8 cellular contexts compared by ENCODE assay signal in genomic region chr5:13866792-13867191, GRCh38.
DNase-seq lines count a peak whose midpoint lies in the region; TF ChIP-seq lines count a peak whose summit lies in the region.

No MANE protein-coding gene starts in this region.

- TF ChIP-seq CTCF in osteocyte (IDR thresholded peaks at IDR 0.05): no peak

- H3K4me1 Mint-ChIP-seq in activated CD4-positive, alpha-beta memory T cell treated with anti-CD3 and anti-CD28 coated beads for 36 hours (ENCODE audit: low read depth): no peaks in the 10 kb centered on the region
- H3K4me1 Mint-ChIP-seq in osteocyte (ENCODE audit: unreplicated experiment): no peaks in the 10 kb centered on the region

- POLR2A ChIA-PET in activated CD4-positive, alpha-beta memory T cell treated with anti-CD3 and anti-CD28 coated beads for 36 hours (lab: Charles Lee): no interaction called here

- no peaks in the 10 kb centered on the region for H3K36me3 Mint-ChIP-seq in activated CD4-positive, alpha-beta memory T cell treated with anti-CD3 and anti-CD28 coated beads for 36 hours
- H3K36me3 Mint-ChIP-seq in osteocyte (ENCODE audit: unreplicated experiment): no peaks in the 10 kb centered on the region

- H3K27ac Mint-ChIP-seq in activated CD4-positive, alpha-beta memory T cell treated with anti-CD3 and anti-CD28 coated beads for 36 hours: no peak overlapping the region
- H3K27ac Mint-ChIP-seq in osteocyte (ENCODE audit: unreplicated experiment): no peak overlapping the region

- no peaks in the 10 kb centered on the region for H3K9me3 Mint-ChIP-seq in activated CD4-positive, alpha-beta memory T cell treated with anti-CD3 and anti-CD28 coated beads for 36 hours
- no peaks in the 10 kb centered on the region for H3K9me3 Mint-ChIP-seq in osteocyte (ENCODE audit: unreplicated experiment)

- H3K4me3 Mint-ChIP-seq in activated CD4-positive, alpha-beta memory T cell treated with anti-CD3 and anti-CD28 coated beads for 36 hours: no peak overlapping the region
- no peak overlapping the region for H3K4me3 Mint-ChIP-seq in osteocyte (ENCODE audit: unreplicated experiment)

- no peak for TF ChIP-seq EP300 in Ishikawa (IDR thresholded peaks at IDR 0.05; ENCODE audit: borderline replicate concordance)

- TF ChIP-seq RAD21 in Ishikawa (IDR thresholded peaks at IDR 0.05; ENCODE audit: low read depth): no peak

- intact Hi-C loops in activated CD4-positive, alpha-beta memory T cell treated with anti-CD3 and anti-CD28 coated beads for 36 hours (cut with micrococcal nuclease): no loop called here

- DNase-seq in EH (ENCODE audit: low read depth): peak; percentile 55
- DNase-seq in activated CD4-positive, alpha-beta memory T cell treated with anti-CD3 and anti-CD28 coated beads for 36 hours: peak; percentile 14
- DNase-seq in kidney tubule cell (ENCODE audit: low spot score): peak; percentile 46
- DNase-seq in NCI-H1092 (lab: John Stamatoyannopoulos, UW): no peak
- no peak for DNase-seq in GF-D8 (lab: John Stamatoyannopoulos, UW)
- no peak for DNase-seq in osteocyte (ENCODE audit: extremely low spot score, unreplicated experiment)
- DNase-seq in SKM-1 treated with dmso at 0.1 percent for 144 hours (lab: John Stamatoyannopoulos, UW; ENCODE audit: unreplicated experiment): no peak

- no peaks in the 10 kb centered on the region for H3K27me3 Mint-ChIP-seq in activated CD4-positive, alpha-beta memory T cell treated with anti-CD3 and anti-CD28 coated beads for 36 hours
- no peaks in the 10 kb centered on the region for H3K27me3 Mint-ChIP-seq in osteocyte (ENCODE audit: unreplicated experiment)

- CTCF ChIA-PET in activated CD4-positive, alpha-beta memory T cell treated with anti-CD3 and anti-CD28 coated beads for 36 hours (lab: Charles Lee): no interaction called here

TF ChIP-seq in Ishikawa, 13 proteins besides CTCF, POLR2A, EP300 and RAD21:
- TF ChIP-seq, protein P1, sequence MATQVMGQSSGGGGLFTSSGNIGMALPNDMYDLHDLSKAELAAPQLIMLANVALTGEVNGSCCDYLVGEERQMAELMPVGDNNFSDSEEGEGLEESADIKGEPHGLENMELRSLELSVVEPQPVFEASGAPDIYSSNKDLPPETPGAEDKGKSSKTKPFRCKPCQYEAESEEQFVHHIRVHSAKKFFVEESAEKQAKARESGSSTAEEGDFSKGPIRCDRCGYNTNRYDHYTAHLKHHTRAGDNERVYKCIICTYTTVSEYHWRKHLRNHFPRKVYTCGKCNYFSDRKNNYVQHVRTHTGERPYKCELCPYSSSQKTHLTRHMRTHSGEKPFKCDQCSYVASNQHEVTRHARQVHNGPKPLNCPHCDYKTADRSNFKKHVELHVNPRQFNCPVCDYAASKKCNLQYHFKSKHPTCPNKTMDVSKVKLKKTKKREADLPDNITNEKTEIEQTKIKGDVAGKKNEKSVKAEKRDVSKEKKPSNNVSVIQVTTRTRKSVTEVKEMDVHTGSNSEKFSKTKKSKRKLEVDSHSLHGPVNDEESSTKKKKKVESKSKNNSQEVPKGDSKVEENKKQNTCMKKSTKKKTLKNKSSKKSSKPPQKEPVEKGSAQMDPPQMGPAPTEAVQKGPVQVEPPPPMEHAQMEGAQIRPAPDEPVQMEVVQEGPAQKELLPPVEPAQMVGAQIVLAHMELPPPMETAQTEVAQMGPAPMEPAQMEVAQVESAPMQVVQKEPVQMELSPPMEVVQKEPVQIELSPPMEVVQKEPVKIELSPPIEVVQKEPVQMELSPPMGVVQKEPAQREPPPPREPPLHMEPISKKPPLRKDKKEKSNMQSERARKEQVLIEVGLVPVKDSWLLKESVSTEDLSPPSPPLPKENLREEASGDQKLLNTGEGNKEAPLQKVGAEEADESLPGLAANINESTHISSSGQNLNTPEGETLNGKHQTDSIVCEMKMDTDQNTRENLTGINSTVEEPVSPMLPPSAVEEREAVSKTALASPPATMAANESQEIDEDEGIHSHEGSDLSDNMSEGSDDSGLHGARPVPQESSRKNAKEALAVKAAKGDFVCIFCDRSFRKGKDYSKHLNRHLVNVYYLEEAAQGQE (IDR thresholded peaks at IDR 0.05; ENCODE audit: low read depth): peak; percentile 98
- TF ChIP-seq, protein P2, sequence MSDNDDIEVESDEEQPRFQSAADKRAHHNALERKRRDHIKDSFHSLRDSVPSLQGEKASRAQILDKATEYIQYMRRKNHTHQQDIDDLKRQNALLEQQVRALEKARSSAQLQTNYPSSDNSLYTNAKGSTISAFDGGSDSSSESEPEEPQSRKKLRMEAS (IDR thresholded peaks at IDR 0.05): no peak

Comparison
In these comparisons a context has a peak if more than half of its experiments do, and no peak if none do; other contexts are left out.
1. DNase-seq: peak in EH (single experiment), activated CD4-positive, alpha-beta memory T cell treated with anti-CD3 and anti-CD28 coated beads for 36 hours (single experiment) and kidney tubule cell (single experiment); none in NCI-H1092 (single experiment), GF-D8 (single experiment), osteocyte (single experiment) and SKM-1 treated with dmso at 0.1 percent for 144 hours (single experiment).